In genomic region chr2:72743481-72743880, GRCh38 we compare ENCODE assay signal across 21 cellular contexts.
DNase-seq lines count a peak whose midpoint lies in the region; ATAC-seq and TF ChIP-seq lines count a peak whose summit lies in the region.
"Had no signal": no experiment of that assay in that cellular context is flagged by ENCODE, and none has a peak within 500 bp of the region (broad histone marks: within the 10 kb centered on the region; RNA-seq: fewer than 3 reads in every experiment).

No MANE protein-coding gene starts in this region.

- H3K27ac ChIP-seq in RWPE2 (ENCODE audit: poor library complexity, severe bottlenecking) (no peak overlapping the region), left lung (no peak overlapping the region)
- H3K27ac ChIP-seq: 22Rv1; BLaER1 treated with 17β-estradiol and CSF1 and Interleukin-3, amounts not matched to agents 10 nM and 100 nM had no signal

- peak; percentile 58; the same call in 1 of the 3 replicates for ATAC-seq in RWPE2 (ENCODE audit: low read depth)
- peak; percentile 15 for ATAC-seq in esophagus mucosa
- peak; percentile 68 for ATAC-seq in left lung
- no peak for ATAC-seq in HG02763 (IDR thresholded peaks at IDR 0.05; ENCODE audit: unreplicated experiment)
- ATAC-seq: GM12878, GM23338 had no signal

- peaks cover 11% of the 10 kb centered on the region for H3K4me1 ChIP-seq in RWPE2 (ENCODE audit: insufficient read depth, poor library complexity, severe bottlenecking)
- no peaks in the 10 kb centered on the region for H3K4me1 ChIP-seq in left lung
- H3K4me1 ChIP-seq in HAP-1 = no peaks in the 10 kb centered on the region
- H3K4me1 ChIP-seq: BE2C; BLaER1 treated with 17β-estradiol and CSF1 and Interleukin-3, amounts not matched to agents 10 nM and 100 nM had no signal

- TF ChIP-seq CTCF in RWPE2 (IDR thresholded peaks at IDR 0.05; ENCODE audit: poor library complexity, severe bottlenecking) = no peak
- TF ChIP-seq CTCF in left lung (IDR thresholded peaks at IDR 0.05) = no peak

- in situ Hi-C loops in HAP-1 (cut with MboI; ENCODE audit: low sequenced_read_pairs) = loop anchor here (10.0 to 25.0 kb wide), 4 partner anchors 581 to 1189 kb away; no protein-coding TSS in a partner anchor

- intact Hi-C loops in left lung (cut with DNase I) = no loop called here

- peak; percentile 33 for DNase-seq in DMS53 (lab: John Stamatoyannopoulos, UW)
- DNase-seq in DMS53 treated with DMSO at 0.1 percent for 48 hours (lab: John Stamatoyannopoulos, UW; ENCODE audit: unreplicated experiment) = no peak
- DNase-seq in RWPE2 (ENCODE audit: low spot score) = no peak
- DNase-seq in left lung = no peak
- DNase-seq in stimulated activated naive CD4-positive, alpha-beta T cell (lab: John Stamatoyannopoulos, UW) = no peak
- no peak for DNase-seq in HAP-1 (ENCODE audit: low spot score in 2 of 2)
- DNase-seq: ACHN; AML-193; BE2C; Calu3; CD4-positive, alpha-beta T cell; CD8-positive, alpha-beta memory T cell; DMS79; GDM1; H9 had no signal

- H3K9me3 ChIP-seq in RWPE2 (ENCODE audit: severe bottlenecking) = no peaks in the 10 kb centered on the region
- H3K9me3 ChIP-seq in left lung = no peaks in the 10 kb centered on the region
- no peaks in the 10 kb centered on the region for H3K9me3 ChIP-seq in HAP-1
- H3K9me3 ChIP-seq: BE2C; BLaER1 treated with 17β-estradiol and CSF1 and Interleukin-3, amounts not matched to agents 10 nM and 100 nM had no signal

- H3K27me3 ChIP-seq in RWPE2 (ENCODE audit: insufficient read depth, poor library complexity, severe bottlenecking) (no peaks in the 10 kb centered on the region), left lung (no peaks in the 10 kb centered on the region), HAP-1 (ENCODE audit: low read depth) (no peaks in the 10 kb centered on the region)
- H3K27me3 ChIP-seq: BE2C; BLaER1 treated with 17β-estradiol and CSF1 and Interleukin-3, amounts not matched to agents 10 nM and 100 nM had no signal

- peaks cover 14% of the 10 kb centered on the region; the same call in 1 of the 2 replicates for H3K36me3 ChIP-seq in RWPE2 (ENCODE audit: low read depth)
- H3K36me3 ChIP-seq in left lung = no peaks in the 10 kb centered on the region
- no peaks in the 10 kb centered on the region for H3K36me3 ChIP-seq in HAP-1 (replicated peaks)
- H3K36me3 ChIP-seq: BE2C; BLaER1 treated with 17β-estradiol and CSF1 and Interleukin-3, amounts not matched to agents 10 nM and 100 nM had no signal

- H3K4me3 ChIP-seq in RWPE2 (ENCODE audit: severe bottlenecking) (no peak overlapping the region), left lung (no peak overlapping the region), HAP-1 (no peak overlapping the region)
- H3K4me3 ChIP-seq: BLaER1 treated with 17β-estradiol and CSF1 and Interleukin-3, amounts not matched to agents 10 nM and 100 nM; GM12878; GM23338 had no signal
